ENCODE assay signal across 16 cellular contexts in the genomic region with DNA sequence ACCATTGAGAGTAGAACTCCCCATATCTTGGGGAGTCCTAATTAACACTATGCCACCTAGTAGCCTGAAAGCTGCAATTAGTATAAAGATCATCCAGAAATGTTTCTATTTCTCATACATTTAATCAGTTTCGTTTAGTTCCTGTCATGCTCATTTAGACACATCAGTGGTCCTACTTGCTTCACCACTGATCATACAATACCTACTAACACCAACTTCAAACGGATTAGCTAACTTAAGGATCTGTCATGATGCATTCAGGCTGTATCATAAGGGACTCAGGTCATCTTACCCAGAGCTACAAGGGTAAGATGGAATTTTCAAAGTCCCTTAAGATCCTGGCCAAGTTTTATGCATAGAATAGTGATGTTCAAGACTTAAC. TPM values are rescaled to one million over a fixed set of nuclear protein-coding genes. Genes with fewer than 3 reads are reported as not detected.
DNase-seq lines count a peak whose midpoint lies in the region; TF ChIP-seq lines count a peak whose summit lies in the region.
"Had no signal": no experiment of that assay in that cellular context is flagged by ENCODE, and none has a peak within 500 bp of the region (broad histone marks: within the 10 kb centered on the region; RNA-seq: fewer than 3 reads in every experiment).

No MANE protein-coding gene starts in this region.

- H3K4me1 ChIP-seq in KMS-11 (ENCODE audit: low read depth, poor library complexity, severe bottlenecking) (peaks cover 76% of the 10 kb centered on the region), neutrophil (ENCODE audit: control insufficient read depth in 1 of 2, insufficient read depth in 1 of 2, low read depth in 1 of 2, low read length in 1 of 2) (no peaks in the 10 kb centered on the region)

- no peak overlapping the region for H2AFZ ChIP-seq in KMS-11 (ENCODE audit: low read depth)

- no peak overlapping the region for H3K9ac ChIP-seq in KMS-11

- no peaks in the 10 kb centered on the region for H3K9me3 Mint-ChIP-seq in activated T-cell treated with anti-CD3 and anti-CD28 coated beads, Interleukin-2, amount 50 U/mL, for 24 hours
- H3K9me3 Mint-ChIP-seq in activated naive CD8-positive, alpha-beta T cell treated with anti-CD3 and anti-CD28 coated beads for 36 hours: peaks cover 2% of the 10 kb centered on the region

- H3K4me3 Mint-ChIP-seq in activated T-cell treated with anti-CD3 and anti-CD28 coated beads, Interleukin-2, amount 50 U/mL, for 24 hours: peak overlapping the region; percentile 90
- H3K4me3 Mint-ChIP-seq in activated naive CD8-positive, alpha-beta T cell treated with anti-CD3 and anti-CD28 coated beads for 36 hours: peak overlapping the region; percentile 29

- no peak overlapping the region for H3K4me2 ChIP-seq in KMS-11

- TF ChIP-seq CTCF in KMS-11 (conservative IDR thresholded peaks at IDR 0.05; ENCODE audit: low read depth, low read length) (no peak), neutrophil (IDR thresholded peaks at IDR 0.05) (no peak)

- peaks cover 52% of the 10 kb centered on the region for H4K20me1 ChIP-seq in KMS-11 (ENCODE audit: insufficient read depth)

- H3K27me3 ChIP-seq in KMS-11 (ENCODE audit: insufficient read depth, low read depth) (no peaks in the 10 kb centered on the region; the same call in 1 of the 2 replicates), neutrophil (no peaks in the 10 kb centered on the region)
- H3K27me3 ChIP-seq: sigmoid colon had no signal

- H3K4me3 ChIP-seq in KMS-11 (IDR thresholded peaks at IDR 0.05; ENCODE audit: insufficient read depth, low read depth, low read length) (no peak overlapping the region), neutrophil (ENCODE audit: low read depth in 1 of 2, low read length in 1 of 2) (no peak overlapping the region)
- H3K4me3 ChIP-seq: lung, sigmoid colon had no signal

- no peaks in the 10 kb centered on the region for H3K27me3 Mint-ChIP-seq in activated T-cell treated with anti-CD3 and anti-CD28 coated beads, Interleukin-2, amount 50 U/mL, for 24 hours
- H3K27me3 Mint-ChIP-seq in activated naive CD8-positive, alpha-beta T cell treated with anti-CD3 and anti-CD28 coated beads for 36 hours: no peaks in the 10 kb centered on the region

- peaks cover 96% of the 10 kb centered on the region for H3K36me3 Mint-ChIP-seq in activated T-cell treated with anti-CD3 and anti-CD28 coated beads, Interleukin-2, amount 50 U/mL, for 24 hours (ENCODE audit: low read depth)
- H3K36me3 Mint-ChIP-seq in activated naive CD8-positive, alpha-beta T cell treated with anti-CD3 and anti-CD28 coated beads for 36 hours: peaks cover 78% of the 10 kb centered on the region

- peak overlapping the region; percentile 99 for H3K27ac Mint-ChIP-seq in activated T-cell treated with anti-CD3 and anti-CD28 coated beads, Interleukin-2, amount 50 U/mL, for 24 hours
- peak overlapping the region; percentile 79 for H3K27ac Mint-ChIP-seq in activated naive CD8-positive, alpha-beta T cell treated with anti-CD3 and anti-CD28 coated beads for 36 hours

- peaks cover 85% of the 10 kb centered on the region for H3K4me1 Mint-ChIP-seq in activated T-cell treated with anti-CD3 and anti-CD28 coated beads, Interleukin-2, amount 50 U/mL, for 24 hours (ENCODE audit: low read depth)
- H3K4me1 Mint-ChIP-seq in activated naive CD8-positive, alpha-beta T cell treated with anti-CD3 and anti-CD28 coated beads for 36 hours: peaks cover 66% of the 10 kb centered on the region

- H3K79me2 ChIP-seq in KMS-11 (ENCODE audit: insufficient read depth, low read depth): peaks cover 73% of the 10 kb centered on the region

- no peak for DNase-seq in activated T-cell treated with anti-CD3 and anti-CD28 coated beads, Interleukin-2, amount 50 U/mL, for 24 hours
- no peak for DNase-seq in activated T-cell treated with anti-CD3 and anti-CD28 coated beads, Interleukin-2, amount 50 U/mL, for 1 hour
- no peak for DNase-seq in activated naive CD8-positive, alpha-beta T cell treated with anti-CD3 and anti-CD28 coated beads for 36 hours
- DNase-seq in stimulated activated CD4-positive, alpha-beta T cell treated with anti-CD3 and anti-CD28 coated beads, Interleukin-4, amount 100 ng/mL, for 24 hours: no peak
- DNase-seq in HUDEP-2 (lab: John Stamatoyannopoulos, UW; ENCODE audit: unreplicated experiment in 76 of 76): no peak
- no peak for DNase-seq in T-helper 2 cell
- DNase-seq: ACHN; GF-D8; H7; MV-4-11; NCI-H69; sigmoid colon; stimulated activated CD4-positive, alpha-beta T cell treated with anti-CD3 and anti-CD28 coated beads, Interleukin-2, amount 100 ng/mL, for 24 hours had no signal

- H3K36me3 ChIP-seq in KMS-11 (ENCODE audit: insufficient read depth) (peaks cover 55% of the 10 kb centered on the region; the same call in 1 of the 2 replicates), neutrophil (peaks cover 66% of the 10 kb centered on the region)

- H3K27ac ChIP-seq in KMS-11 (peak overlapping the region; percentile 7; the same call in 1 of the 2 replicates), neutrophil (peak overlapping the region; percentile 12)

- no peaks in the 10 kb centered on the region for H3K9me3 ChIP-seq in neutrophil
- H3K9me3 ChIP-seq: sigmoid colon had no signal

RNA-seq across cellular contexts. Expression of gene SRSF7, which starts 6.8 kb away (rescaled TPM):
- total RNA-seq in activated naive CD8-positive, alpha-beta T cell treated with anti-CD3 and anti-CD28 coated beads for 36 hours: 100 to 1,000 TPM; 381 to 392 TPM

RNA-seq across cellular contexts. Expression of gene GEMIN6, which starts 33.6 kb away (rescaled TPM):
- total RNA-seq in activated naive CD8-positive, alpha-beta T cell treated with anti-CD3 and anti-CD28 coated beads for 36 hours: 10 to 100 TPM; 38.6 to 43.3 TPM
